1 cellular context compared by ENCODE assay signal in genomic region chr10:71773221-71773971, GRCh38.
TF ChIP-seq lines count a peak whose summit lies in the region.

Gene VSIR, minus strand, starts transcription at chr10:71773520. Its CDS starts 81 bp downstream, at chr10:71773439.

TF ChIP-seq in GM12878, 131 proteins besides CTCF, POLR2A, EP300 and RAD21 (continued from another document and continues in another):
- peak; percentile 80 for TF ChIP-seq IKZF1 (conservative IDR thresholded peaks at IDR 0.05)
- no peak for TF ChIP-seq KDM1A (IDR thresholded peaks at IDR 0.05; ENCODE audit: borderline replicate concordance)
- TF ChIP-seq, protein P1, sequence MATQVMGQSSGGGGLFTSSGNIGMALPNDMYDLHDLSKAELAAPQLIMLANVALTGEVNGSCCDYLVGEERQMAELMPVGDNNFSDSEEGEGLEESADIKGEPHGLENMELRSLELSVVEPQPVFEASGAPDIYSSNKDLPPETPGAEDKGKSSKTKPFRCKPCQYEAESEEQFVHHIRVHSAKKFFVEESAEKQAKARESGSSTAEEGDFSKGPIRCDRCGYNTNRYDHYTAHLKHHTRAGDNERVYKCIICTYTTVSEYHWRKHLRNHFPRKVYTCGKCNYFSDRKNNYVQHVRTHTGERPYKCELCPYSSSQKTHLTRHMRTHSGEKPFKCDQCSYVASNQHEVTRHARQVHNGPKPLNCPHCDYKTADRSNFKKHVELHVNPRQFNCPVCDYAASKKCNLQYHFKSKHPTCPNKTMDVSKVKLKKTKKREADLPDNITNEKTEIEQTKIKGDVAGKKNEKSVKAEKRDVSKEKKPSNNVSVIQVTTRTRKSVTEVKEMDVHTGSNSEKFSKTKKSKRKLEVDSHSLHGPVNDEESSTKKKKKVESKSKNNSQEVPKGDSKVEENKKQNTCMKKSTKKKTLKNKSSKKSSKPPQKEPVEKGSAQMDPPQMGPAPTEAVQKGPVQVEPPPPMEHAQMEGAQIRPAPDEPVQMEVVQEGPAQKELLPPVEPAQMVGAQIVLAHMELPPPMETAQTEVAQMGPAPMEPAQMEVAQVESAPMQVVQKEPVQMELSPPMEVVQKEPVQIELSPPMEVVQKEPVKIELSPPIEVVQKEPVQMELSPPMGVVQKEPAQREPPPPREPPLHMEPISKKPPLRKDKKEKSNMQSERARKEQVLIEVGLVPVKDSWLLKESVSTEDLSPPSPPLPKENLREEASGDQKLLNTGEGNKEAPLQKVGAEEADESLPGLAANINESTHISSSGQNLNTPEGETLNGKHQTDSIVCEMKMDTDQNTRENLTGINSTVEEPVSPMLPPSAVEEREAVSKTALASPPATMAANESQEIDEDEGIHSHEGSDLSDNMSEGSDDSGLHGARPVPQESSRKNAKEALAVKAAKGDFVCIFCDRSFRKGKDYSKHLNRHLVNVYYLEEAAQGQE (IDR thresholded peaks at IDR 0.05; ENCODE audit: low read depth, low read length): no peak
- no peak for TF ChIP-seq IRF4 (IDR thresholded peaks at IDR 0.05; ENCODE audit: low read depth, low read length)
- TF ChIP-seq DPF2 (IDR thresholded peaks at IDR 0.05): peak; percentile 80
- no peak for TF ChIP-seq NR2C2 (IDR thresholded peaks at IDR 0.05; ENCODE audit: borderline replicate concordance, control insufficient read depth, insufficient read length, low read depth)
- no peak for TF ChIP-seq PAX8 (IDR thresholded peaks at IDR 0.05)
- no peak for TF ChIP-seq SREBF1 (IDR thresholded peaks at IDR 0.05; ENCODE audit: low read length)
- TF ChIP-seq, protein P2, sequence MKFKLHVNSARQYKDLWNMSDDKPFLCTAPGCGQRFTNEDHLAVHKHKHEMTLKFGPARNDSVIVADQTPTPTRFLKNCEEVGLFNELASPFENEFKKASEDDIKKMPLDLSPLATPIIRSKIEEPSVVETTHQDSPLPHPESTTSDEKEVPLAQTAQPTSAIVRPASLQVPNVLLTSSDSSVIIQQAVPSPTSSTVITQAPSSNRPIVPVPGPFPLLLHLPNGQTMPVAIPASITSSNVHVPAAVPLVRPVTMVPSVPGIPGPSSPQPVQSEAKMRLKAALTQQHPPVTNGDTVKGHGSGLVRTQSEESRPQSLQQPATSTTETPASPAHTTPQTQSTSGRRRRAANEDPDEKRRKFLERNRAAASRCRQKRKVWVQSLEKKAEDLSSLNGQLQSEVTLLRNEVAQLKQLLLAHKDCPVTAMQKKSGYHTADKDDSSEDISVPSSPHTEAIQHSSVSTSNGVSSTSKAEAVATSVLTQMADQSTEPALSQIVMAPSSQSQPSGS (IDR thresholded peaks at IDR 0.05; ENCODE audit: low read length): no peak
- no peak for TF ChIP-seq ZNF384 (IDR thresholded peaks at IDR 0.05; ENCODE audit: borderline replicate concordance, low read depth, low read length)
- TF ChIP-seq CREB1 (IDR thresholded peaks at IDR 0.05; ENCODE audit: low read depth): 0 out of 2 replicates have a peak, but pooled peaks have one; percentile 9
- no peak for TF ChIP-seq ELK1 (IDR thresholded peaks at IDR 0.05; ENCODE audit: low read depth, low read length)
- no peak for TF ChIP-seq CHD4 (IDR thresholded peaks at IDR 0.05)
- no peak for TF ChIP-seq RAD51 (IDR thresholded peaks at IDR 0.05)
- no peak for TF ChIP-seq CREM (IDR thresholded peaks at IDR 0.05; ENCODE audit: low read depth)
- peak; percentile 77; the same call in 1 of the 2 replicates for TF ChIP-seq LARP7 (IDR thresholded peaks at IDR 0.05)
- TF ChIP-seq CUX1 (IDR thresholded peaks at IDR 0.05; ENCODE audit: insufficient replicate concordance, low read depth, low read length): no peak
- TF ChIP-seq, protein P3, sequence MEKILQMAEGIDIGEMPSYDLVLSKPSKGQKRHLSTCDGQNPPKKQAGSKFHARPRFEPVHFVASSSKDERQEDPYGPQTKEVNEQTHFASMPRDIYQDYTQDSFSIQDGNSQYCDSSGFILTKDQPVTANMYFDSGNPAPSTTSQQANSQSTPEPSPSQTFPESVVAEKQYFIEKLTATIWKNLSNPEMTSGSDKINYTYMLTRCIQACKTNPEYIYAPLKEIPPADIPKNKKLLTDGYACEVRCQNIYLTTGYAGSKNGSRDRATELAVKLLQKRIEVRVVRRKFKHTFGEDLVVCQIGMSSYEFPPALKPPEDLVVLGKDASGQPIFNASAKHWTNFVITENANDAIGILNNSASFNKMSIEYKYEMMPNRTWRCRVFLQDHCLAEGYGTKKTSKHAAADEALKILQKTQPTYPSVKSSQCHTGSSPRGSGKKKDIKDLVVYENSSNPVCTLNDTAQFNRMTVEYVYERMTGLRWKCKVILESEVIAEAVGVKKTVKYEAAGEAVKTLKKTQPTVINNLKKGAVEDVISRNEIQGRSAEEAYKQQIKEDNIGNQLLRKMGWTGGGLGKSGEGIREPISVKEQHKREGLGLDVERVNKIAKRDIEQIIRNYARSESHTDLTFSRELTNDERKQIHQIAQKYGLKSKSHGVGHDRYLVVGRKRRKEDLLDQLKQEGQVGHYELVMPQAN (conservative IDR thresholded peaks at IDR 0.05): peak; percentile 66
- TF ChIP-seq TBL1XR1 (IDR thresholded peaks at IDR 0.05; ENCODE audit: low read depth, low read length): no peak
- peak; percentile 65; the same call in 1 of the 2 replicates for TF ChIP-seq ZNF217 (IDR thresholded peaks at IDR 0.05)
- TF ChIP-seq CHD2 (IDR thresholded peaks at IDR 0.05; ENCODE audit: borderline replicate concordance, low read depth, low read length): no peak; the same call in 1 of the 2 replicates
- TF ChIP-seq, protein P4, sequence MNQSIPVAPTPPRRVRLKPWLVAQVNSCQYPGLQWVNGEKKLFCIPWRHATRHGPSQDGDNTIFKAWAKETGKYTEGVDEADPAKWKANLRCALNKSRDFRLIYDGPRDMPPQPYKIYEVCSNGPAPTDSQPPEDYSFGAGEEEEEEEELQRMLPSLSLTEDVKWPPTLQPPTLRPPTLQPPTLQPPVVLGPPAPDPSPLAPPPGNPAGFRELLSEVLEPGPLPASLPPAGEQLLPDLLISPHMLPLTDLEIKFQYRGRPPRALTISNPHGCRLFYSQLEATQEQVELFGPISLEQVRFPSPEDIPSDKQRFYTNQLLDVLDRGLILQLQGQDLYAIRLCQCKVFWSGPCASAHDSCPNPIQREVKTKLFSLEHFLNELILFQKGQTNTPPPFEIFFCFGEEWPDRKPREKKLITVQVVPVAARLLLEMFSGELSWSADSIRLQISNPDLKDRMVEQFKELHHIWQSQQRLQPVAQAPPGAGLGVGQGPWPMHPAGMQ (IDR thresholded peaks at IDR 0.05; ENCODE audit: borderline replicate concordance): no peak
- TF ChIP-seq ATF3 (IDR thresholded peaks at IDR 0.05; ENCODE audit: borderline replicate concordance, extremely low read depth, low read depth, low read length): no peak
- no peak for TF ChIP-seq FOXM1 (IDR thresholded peaks at IDR 0.05; ENCODE audit: low read depth, low read length)
- TF ChIP-seq PML (IDR thresholded peaks at IDR 0.05; ENCODE audit: low read length): no peak
- TF ChIP-seq, protein P5, sequence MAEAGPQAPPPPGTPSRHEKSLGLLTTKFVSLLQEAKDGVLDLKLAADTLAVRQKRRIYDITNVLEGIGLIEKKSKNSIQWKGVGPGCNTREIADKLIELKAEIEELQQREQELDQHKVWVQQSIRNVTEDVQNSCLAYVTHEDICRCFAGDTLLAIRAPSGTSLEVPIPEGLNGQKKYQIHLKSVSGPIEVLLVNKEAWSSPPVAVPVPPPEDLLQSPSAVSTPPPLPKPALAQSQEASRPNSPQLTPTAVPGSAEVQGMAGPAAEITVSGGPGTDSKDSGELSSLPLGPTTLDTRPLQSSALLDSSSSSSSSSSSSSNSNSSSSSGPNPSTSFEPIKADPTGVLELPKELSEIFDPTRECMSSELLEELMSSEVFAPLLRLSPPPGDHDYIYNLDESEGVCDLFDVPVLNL (IDR thresholded peaks at IDR 0.05; ENCODE audit: low read depth, low read length): no peak; the same call in 1 of the 2 replicates
- peak; percentile 76 for TF ChIP-seq ZNF24 (IDR thresholded peaks at IDR 0.05)
- TF ChIP-seq TCF3 (IDR thresholded peaks at IDR 0.05; ENCODE audit: borderline replicate concordance, insufficient read depth, low read depth, low read length): peak; percentile 57; the same call in 1 of the 2 replicates
- 0 out of 2 replicates have a peak, but pooled peaks have one; percentile 33 for TF ChIP-seq HCFC1 (IDR thresholded peaks at IDR 0.05; ENCODE audit: low read length)
- TF ChIP-seq BACH1 (IDR thresholded peaks at IDR 0.05; ENCODE audit: borderline replicate concordance): peak; percentile 88
- TF ChIP-seq PRDM15 (CRISPR knock-in tag; IDR thresholded peaks at IDR 0.05): no peak
- TF ChIP-seq NBN (IDR thresholded peaks at IDR 0.05): no peak
- TF ChIP-seq KAT2A (conservative IDR thresholded peaks at IDR 0.05; ENCODE audit: control insufficient read depth, low read depth, low read length): no peak
- TF ChIP-seq BHLHE40 (IDR thresholded peaks at IDR 0.05; ENCODE audit: borderline replicate concordance in 1 of 2, low read depth in 2 of 2, low read length in 1 of 2): peak; percentile 73 to 83
